1 cellular context compared by ENCODE assay signal in the genomic region with DNA sequence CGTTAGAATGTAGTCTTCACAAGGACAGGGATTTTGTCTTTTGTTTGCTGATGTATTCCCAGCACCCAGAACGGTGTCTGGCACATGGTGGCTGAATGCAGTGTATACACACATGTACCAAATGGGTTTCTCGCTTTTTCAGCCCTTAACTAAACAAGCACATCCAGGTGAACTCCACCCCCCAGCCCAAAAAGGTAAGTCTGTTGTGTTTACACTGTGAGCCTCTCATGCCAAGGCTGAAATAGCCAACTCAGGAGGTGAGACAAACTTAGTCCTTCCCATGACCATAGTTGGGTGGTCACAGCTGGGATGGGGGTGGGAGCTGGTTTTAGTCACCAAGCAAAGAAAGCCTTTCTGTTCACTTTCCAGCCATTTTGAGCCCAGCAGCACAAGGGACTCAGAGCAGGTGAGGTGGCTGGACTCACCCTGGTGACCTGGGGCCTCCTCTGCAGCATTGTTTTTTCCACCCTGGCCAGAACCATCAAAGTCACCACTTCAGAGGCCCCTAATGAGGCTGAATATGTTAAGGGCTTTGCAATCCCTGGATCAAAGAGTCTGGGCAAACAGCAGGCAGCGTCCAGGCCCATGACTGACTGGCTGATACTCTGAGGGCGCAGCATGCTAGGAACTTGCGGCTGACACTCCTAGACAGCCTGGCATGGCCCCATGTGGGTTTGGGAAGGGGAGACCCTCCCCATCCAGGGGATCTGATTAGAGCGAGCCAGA.
A peak's percentile ranks its signal among the peaks of the same experiment; 100 is the strongest.
TF ChIP-seq lines count a peak whose summit lies in the region.

No MANE protein-coding gene starts in this region.

TF ChIP-seq in HepG2, 621 proteins besides CTCF, POLR2A, EP300 and RAD21 (continues in another document):
- 0 out of 2 replicates have a peak, but pooled peaks have one; percentile 24 for TF ChIP-seq MYC (CRISPR knock-in tag; IDR thresholded peaks at IDR 0.05; ENCODE audit: borderline replicate concordance)
- TF ChIP-seq, protein P1, sequence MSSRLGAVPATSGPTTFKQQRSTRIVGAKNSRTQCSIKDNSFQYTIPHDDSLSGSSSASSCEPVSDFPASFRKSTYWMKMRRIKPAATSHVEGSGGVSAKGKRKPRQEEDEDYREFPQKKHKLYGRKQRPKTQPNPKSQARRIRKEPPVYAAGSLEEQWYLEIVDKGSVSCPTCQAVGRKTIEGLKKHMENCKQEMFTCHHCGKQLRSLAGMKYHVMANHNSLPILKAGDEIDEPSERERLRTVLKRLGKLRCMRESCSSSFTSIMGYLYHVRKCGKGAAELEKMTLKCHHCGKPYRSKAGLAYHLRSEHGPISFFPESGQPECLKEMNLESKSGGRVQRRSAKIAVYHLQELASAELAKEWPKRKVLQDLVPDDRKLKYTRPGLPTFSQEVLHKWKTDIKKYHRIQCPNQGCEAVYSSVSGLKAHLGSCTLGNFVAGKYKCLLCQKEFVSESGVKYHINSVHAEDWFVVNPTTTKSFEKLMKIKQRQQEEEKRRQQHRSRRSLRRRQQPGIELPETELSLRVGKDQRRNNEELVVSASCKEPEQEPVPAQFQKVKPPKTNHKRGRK (CRISPR knock-in tag; IDR thresholded peaks at IDR 0.05), result no peak
- TF ChIP-seq, protein P2, sequence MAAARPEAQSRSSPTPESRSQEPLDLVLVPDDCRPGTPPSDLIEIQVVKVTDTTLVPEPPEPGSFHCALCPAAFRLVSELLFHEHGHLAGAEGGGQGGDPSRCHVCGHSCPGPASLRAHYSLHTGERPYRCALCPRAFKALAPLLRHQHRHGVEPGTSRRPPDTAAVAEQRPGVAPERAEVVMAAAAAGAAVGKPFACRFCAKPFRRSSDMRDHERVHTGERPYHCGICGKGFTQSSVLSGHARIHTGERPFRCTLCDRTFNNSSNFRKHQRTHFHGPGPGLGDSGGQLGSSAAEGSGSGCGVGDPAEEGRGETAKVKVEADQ (CRISPR knock-in tag; IDR thresholded peaks at IDR 0.05; ENCODE audit: borderline replicate concordance), result no peak
- TF ChIP-seq CCAR2 (optimal IDR thresholded peaks at IDR 0.05; ENCODE audit: low read depth, low read length), result peak; percentile 60
- no peak for TF ChIP-seq RBM39 (IDR thresholded peaks at IDR 0.05; ENCODE audit: low read depth, low read length, poor library complexity, severe bottlenecking)
- TF ChIP-seq GZF1 (CRISPR knock-in tag; IDR thresholded peaks at IDR 0.05), result no peak
- no peak for TF ChIP-seq MATR3 (CRISPR knock-in tag; IDR thresholded peaks at IDR 0.05)
- TF ChIP-seq CENPX (CRISPR knock-in tag; IDR thresholded peaks at IDR 0.05), result no peak
- TF ChIP-seq ZFP82 (CRISPR knock-in tag; IDR thresholded peaks at IDR 0.05; ENCODE audit: borderline replicate concordance), result no peak
- TF ChIP-seq ZNF451 (CRISPR knock-in tag; IDR thresholded peaks at IDR 0.05), result no peak
- peak; percentile 61; the same call in 1 of the 2 replicates for TF ChIP-seq CBFB (CRISPR knock-in tag; IDR thresholded peaks at IDR 0.05)
- no peak for TF ChIP-seq NFE2 (CRISPR knock-in tag; IDR thresholded peaks at IDR 0.05)
- peak; percentile 70; the same call in 1 of the 2 replicates for TF ChIP-seq ERF (CRISPR knock-in tag; IDR thresholded peaks at IDR 0.05)
- no peak for TF ChIP-seq ZNF460 (CRISPR knock-in tag; IDR thresholded peaks at IDR 0.05; ENCODE audit: borderline replicate concordance)
- peak; percentile 43 for TF ChIP-seq GATAD2A (CRISPR knock-in tag; IDR thresholded peaks at IDR 0.05)
- TF ChIP-seq, protein P3, sequence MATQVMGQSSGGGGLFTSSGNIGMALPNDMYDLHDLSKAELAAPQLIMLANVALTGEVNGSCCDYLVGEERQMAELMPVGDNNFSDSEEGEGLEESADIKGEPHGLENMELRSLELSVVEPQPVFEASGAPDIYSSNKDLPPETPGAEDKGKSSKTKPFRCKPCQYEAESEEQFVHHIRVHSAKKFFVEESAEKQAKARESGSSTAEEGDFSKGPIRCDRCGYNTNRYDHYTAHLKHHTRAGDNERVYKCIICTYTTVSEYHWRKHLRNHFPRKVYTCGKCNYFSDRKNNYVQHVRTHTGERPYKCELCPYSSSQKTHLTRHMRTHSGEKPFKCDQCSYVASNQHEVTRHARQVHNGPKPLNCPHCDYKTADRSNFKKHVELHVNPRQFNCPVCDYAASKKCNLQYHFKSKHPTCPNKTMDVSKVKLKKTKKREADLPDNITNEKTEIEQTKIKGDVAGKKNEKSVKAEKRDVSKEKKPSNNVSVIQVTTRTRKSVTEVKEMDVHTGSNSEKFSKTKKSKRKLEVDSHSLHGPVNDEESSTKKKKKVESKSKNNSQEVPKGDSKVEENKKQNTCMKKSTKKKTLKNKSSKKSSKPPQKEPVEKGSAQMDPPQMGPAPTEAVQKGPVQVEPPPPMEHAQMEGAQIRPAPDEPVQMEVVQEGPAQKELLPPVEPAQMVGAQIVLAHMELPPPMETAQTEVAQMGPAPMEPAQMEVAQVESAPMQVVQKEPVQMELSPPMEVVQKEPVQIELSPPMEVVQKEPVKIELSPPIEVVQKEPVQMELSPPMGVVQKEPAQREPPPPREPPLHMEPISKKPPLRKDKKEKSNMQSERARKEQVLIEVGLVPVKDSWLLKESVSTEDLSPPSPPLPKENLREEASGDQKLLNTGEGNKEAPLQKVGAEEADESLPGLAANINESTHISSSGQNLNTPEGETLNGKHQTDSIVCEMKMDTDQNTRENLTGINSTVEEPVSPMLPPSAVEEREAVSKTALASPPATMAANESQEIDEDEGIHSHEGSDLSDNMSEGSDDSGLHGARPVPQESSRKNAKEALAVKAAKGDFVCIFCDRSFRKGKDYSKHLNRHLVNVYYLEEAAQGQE (IDR thresholded peaks at IDR 0.05; ENCODE audit: borderline replicate concordance in 1 of 2, low read depth in 1 of 2, low read length in 2 of 2), result no peak
- TF ChIP-seq, protein P4, sequence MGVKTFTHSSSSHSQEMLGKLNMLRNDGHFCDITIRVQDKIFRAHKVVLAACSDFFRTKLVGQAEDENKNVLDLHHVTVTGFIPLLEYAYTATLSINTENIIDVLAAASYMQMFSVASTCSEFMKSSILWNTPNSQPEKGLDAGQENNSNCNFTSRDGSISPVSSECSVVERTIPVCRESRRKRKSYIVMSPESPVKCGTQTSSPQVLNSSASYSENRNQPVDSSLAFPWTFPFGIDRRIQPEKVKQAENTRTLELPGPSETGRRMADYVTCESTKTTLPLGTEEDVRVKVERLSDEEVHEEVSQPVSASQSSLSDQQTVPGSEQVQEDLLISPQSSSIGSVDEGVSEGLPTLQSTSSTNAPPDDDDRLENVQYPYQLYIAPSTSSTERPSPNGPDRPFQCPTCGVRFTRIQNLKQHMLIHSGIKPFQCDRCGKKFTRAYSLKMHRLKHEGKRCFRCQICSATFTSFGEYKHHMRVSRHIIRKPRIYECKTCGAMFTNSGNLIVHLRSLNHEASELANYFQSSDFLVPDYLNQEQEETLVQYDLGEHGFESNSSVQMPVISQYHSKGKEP (CRISPR knock-in tag; IDR thresholded peaks at IDR 0.05), result no peak
- TF ChIP-seq, protein P5, sequence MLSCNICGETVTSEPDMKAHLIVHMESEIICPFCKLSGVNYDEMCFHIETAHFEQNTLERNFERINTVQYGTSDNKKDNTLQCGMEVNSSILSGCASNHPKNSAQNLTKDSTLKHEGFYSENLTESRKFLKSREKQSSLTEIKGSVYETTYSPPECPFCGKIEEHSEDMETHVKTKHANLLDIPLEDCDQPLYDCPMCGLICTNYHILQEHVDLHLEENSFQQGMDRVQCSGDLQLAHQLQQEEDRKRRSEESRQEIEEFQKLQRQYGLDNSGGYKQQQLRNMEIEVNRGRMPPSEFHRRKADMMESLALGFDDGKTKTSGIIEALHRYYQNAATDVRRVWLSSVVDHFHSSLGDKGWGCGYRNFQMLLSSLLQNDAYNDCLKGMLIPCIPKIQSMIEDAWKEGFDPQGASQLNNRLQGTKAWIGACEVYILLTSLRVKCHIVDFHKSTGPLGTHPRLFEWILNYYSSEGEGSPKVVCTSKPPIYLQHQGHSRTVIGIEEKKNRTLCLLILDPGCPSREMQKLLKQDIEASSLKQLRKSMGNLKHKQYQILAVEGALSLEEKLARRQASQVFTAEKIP (CRISPR knock-in tag; IDR thresholded peaks at IDR 0.05; ENCODE audit: borderline replicate concordance), result no peak
- no peak for TF ChIP-seq ZNF317 (CRISPR knock-in tag; IDR thresholded peaks at IDR 0.05)
- TF ChIP-seq ARHGAP35 (CRISPR knock-in tag; IDR thresholded peaks at IDR 0.05; ENCODE audit: borderline replicate concordance), result no peak
- TF ChIP-seq, protein P6, sequence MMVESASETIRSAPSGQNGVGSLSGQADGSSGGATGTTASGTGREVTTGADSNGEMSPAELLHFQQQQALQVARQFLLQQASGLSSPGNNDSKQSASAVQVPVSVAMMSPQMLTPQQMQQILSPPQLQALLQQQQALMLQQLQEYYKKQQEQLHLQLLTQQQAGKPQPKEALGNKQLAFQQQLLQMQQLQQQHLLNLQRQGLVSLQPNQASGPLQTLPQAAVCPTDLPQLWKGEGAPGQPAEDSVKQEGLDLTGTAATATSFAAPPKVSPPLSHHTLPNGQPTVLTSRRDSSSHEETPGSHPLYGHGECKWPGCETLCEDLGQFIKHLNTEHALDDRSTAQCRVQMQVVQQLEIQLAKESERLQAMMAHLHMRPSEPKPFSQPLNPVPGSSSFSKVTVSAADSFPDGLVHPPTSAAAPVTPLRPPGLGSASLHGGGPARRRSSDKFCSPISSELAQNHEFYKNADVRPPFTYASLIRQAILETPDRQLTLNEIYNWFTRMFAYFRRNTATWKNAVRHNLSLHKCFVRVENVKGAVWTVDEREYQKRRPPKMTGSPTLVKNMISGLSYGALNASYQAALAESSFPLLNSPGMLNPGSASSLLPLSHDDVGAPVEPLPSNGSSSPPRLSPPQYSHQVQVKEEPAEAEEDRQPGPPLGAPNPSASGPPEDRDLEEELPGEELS (CRISPR knock-in tag; IDR thresholded peaks at IDR 0.05), result peak; percentile 61; the same call in 1 of the 2 replicates
- peak; percentile 47; the same call in 1 of the 2 replicates for TF ChIP-seq PAF1 (CRISPR knock-in tag; IDR thresholded peaks at IDR 0.05)
- TF ChIP-seq SMAD9 (CRISPR knock-in tag; IDR thresholded peaks at IDR 0.05), result no peak
- TF ChIP-seq, protein P7, sequence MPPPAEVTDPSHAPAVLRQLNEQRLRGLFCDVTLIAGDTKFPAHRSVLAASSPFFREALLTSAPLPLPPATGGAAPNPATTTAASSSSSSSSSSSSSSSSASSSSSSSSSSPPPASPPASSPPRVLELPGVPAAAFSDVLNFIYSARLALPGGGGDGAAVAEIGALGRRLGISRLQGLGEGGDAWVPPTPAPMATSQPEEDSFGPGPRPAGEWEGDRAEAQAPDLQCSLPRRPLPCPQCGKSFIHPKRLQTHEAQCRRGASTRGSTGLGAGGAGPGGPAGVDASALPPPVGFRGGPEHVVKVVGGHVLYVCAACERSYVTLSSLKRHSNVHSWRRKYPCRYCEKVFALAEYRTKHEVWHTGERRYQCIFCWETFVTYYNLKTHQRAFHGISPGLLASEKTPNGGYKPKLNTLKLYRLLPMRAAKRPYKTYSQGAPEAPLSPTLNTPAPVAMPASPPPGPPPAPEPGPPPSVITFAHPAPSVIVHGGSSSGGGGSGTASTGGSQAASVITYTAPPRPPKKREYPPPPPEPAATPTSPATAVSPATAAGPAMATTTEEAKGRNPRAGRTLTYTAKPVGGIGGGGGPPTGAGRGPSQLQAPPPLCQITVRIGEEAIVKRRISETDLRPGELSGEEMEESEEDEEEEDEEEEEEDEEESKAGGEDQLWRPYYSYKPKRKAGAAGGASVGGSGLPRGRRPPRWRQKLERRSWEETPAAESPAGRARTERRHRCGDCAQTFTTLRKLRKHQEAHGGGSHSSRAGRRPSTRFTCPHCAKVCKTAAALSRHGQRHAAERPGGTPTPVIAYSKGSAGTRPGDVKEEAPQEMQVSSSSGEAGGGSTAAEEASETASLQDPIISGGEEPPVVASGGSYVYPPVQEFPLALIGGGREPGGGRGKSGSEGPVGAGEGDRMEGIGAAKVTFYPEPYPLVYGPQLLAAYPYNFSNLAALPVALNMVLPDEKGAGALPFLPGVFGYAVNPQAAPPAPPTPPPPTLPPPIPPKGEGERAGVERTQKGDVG (CRISPR knock-in tag; IDR thresholded peaks at IDR 0.05; ENCODE audit: borderline replicate concordance), result peak; percentile 32; the same call in 1 of the 2 replicates
- no peak for TF ChIP-seq SRF (IDR thresholded peaks at IDR 0.05; ENCODE audit: low read depth, low read length)
- TF ChIP-seq XRCC5 (optimal IDR thresholded peaks at IDR 0.05; ENCODE audit: low read length), result peak; percentile 31
- TF ChIP-seq, protein P8, sequence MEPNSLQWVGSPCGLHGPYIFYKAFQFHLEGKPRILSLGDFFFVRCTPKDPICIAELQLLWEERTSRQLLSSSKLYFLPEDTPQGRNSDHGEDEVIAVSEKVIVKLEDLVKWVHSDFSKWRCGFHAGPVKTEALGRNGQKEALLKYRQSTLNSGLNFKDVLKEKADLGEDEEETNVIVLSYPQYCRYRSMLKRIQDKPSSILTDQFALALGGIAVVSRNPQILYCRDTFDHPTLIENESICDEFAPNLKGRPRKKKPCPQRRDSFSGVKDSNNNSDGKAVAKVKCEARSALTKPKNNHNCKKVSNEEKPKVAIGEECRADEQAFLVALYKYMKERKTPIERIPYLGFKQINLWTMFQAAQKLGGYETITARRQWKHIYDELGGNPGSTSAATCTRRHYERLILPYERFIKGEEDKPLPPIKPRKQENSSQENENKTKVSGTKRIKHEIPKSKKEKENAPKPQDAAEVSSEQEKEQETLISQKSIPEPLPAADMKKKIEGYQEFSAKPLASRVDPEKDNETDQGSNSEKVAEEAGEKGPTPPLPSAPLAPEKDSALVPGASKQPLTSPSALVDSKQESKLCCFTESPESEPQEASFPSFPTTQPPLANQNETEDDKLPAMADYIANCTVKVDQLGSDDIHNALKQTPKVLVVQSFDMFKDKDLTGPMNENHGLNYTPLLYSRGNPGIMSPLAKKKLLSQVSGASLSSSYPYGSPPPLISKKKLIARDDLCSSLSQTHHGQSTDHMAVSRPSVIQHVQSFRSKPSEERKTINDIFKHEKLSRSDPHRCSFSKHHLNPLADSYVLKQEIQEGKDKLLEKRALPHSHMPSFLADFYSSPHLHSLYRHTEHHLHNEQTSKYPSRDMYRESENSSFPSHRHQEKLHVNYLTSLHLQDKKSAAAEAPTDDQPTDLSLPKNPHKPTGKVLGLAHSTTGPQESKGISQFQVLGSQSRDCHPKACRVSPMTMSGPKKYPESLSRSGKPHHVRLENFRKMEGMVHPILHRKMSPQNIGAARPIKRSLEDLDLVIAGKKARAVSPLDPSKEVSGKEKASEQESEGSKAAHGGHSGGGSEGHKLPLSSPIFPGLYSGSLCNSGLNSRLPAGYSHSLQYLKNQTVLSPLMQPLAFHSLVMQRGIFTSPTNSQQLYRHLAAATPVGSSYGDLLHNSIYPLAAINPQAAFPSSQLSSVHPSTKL (CRISPR knock-in tag; IDR thresholded peaks at IDR 0.05), result peak; percentile 45
- TF ChIP-seq TBX2 (CRISPR knock-in tag; IDR thresholded peaks at IDR 0.05; ENCODE audit: borderline replicate concordance), result peak; percentile 82
- TF ChIP-seq, protein P9, sequence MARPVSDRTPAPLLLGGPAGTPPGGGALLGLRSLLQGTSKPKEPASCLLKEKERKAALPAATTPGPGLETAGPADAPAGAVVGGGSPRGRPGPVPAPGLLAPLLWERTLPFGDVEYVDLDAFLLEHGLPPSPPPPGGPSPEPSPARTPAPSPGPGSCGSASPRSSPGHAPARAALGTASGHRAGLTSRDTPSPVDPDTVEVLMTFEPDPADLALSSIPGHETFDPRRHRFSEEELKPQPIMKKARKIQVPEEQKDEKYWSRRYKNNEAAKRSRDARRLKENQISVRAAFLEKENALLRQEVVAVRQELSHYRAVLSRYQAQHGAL (CRISPR knock-in tag; IDR thresholded peaks at IDR 0.05; ENCODE audit: not compliant biosample characterization), result no peak
- no peak for TF ChIP-seq ARNTL (CRISPR knock-in tag; IDR thresholded peaks at IDR 0.05)
- TF ChIP-seq, protein P10, sequence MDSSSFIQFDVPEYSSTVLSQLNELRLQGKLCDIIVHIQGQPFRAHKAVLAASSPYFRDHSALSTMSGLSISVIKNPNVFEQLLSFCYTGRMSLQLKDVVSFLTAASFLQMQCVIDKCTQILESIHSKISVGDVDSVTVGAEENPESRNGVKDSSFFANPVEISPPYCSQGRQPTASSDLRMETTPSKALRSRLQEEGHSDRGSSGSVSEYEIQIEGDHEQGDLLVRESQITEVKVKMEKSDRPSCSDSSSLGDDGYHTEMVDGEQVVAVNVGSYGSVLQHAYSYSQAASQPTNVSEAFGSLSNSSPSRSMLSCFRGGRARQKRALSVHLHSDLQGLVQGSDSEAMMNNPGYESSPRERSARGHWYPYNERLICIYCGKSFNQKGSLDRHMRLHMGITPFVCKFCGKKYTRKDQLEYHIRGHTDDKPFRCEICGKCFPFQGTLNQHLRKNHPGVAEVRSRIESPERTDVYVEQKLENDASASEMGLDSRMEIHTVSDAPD (CRISPR knock-in tag; IDR thresholded peaks at IDR 0.05), result no peak
